9 cellular contexts compared by ENCODE assay signal in the genomic region with DNA sequence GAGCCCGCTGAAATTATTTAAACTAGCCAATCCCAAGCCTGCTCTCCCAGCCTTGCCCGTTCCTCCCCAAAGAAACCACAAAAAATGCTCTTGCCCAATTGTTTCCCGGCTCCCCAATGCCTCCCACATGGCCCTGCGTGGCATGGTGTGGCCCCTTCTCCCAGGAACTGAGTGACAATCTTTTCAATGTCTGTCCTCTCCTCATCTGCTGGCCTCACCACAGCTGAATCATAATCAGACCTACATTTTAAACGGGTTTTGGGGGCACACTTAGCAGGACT.
DNase-seq lines count a peak whose midpoint lies in the region; ATAC-seq and TF ChIP-seq lines count a peak whose summit lies in the region.
"Had no signal": no experiment of that assay in that cellular context is flagged by ENCODE, and none has a peak within 500 bp of the region (broad histone marks: within the 10 kb centered on the region; RNA-seq: fewer than 3 reads in every experiment).

No MANE protein-coding gene starts in this region.

- peaks cover 11% of the 10 kb centered on the region for H3K36me3 Mint-ChIP-seq in osteocyte (ENCODE audit: unreplicated experiment)

- no peaks in the 10 kb centered on the region for H3K27me3 Mint-ChIP-seq in osteocyte (ENCODE audit: unreplicated experiment)

- dilution Hi-C loops in IMR-90 (cut with HindIII; ENCODE audit: low sequenced_read_pairs, unreplicated experiment): no loop called here

- H2AK9ac ChIP-seq in IMR-90 (replicated peaks; ENCODE audit: low read depth, low read length, poor library complexity): peak overlapping the region; percentile 84

- TF ChIP-seq POLR2A in IMR-90 (IDR thresholded peaks at IDR 0.05; ENCODE audit: low read depth, low read length): no peak
- TF ChIP-seq POLR2A in ovary (IDR thresholded peaks at IDR 0.05): no peak

- H3K56ac ChIP-seq in IMR-90 (ENCODE audit: extremely low read depth, insufficient read depth, low read length): no peak overlapping the region; the same call in 1 of the 2 replicates

- TF ChIP-seq EP300 in ovary (IDR thresholded peaks at IDR 0.05): no peak

- peak overlapping the region; percentile 44; the same call in 1 of the 2 replicates for H3K27ac ChIP-seq in BLaER1
- peak overlapping the region; percentile 46 for H3K27ac ChIP-seq in IMR-90 (ENCODE audit: insufficient read depth, low read length)
- H3K27ac ChIP-seq in dorsolateral prefrontal cortex: peak overlapping the region in 56 of 59 donors; percentile 25 to 97 (median 70)
- H3K27ac ChIP-seq in ovary: no peak overlapping the region

- H3K4me3 Mint-ChIP-seq in osteocyte (ENCODE audit: unreplicated experiment): no peak overlapping the region

- H4K5ac ChIP-seq in IMR-90 (ENCODE audit: low read depth, low read length): peak overlapping the region; percentile 32

- H3K27ac Mint-ChIP-seq in osteocyte (ENCODE audit: unreplicated experiment): peak overlapping the region; percentile 95

- ATAC-seq in IMR-90 (ENCODE audit: low read depth) (peak; percentile 29; the same call in 1 of the 2 replicates), HG03432 (IDR thresholded peaks at IDR 0.05; ENCODE audit: unreplicated experiment) (no peak)

- H3K9me3 ChIP-seq in BLaER1 (no peaks in the 10 kb centered on the region), IMR-90 (ENCODE audit: control insufficient read depth, insufficient read depth, low read length) (no peaks in the 10 kb centered on the region), ovary (no peaks in the 10 kb centered on the region)

- H3K36me3 ChIP-seq in BLaER1 (no peaks in the 10 kb centered on the region), IMR-90 (ENCODE audit: control insufficient read depth, insufficient read depth, low read length) (peaks cover 9% of the 10 kb centered on the region), ovary (no peaks in the 10 kb centered on the region)

- H2AK5ac ChIP-seq in IMR-90 (ENCODE audit: low read depth, low read length): peak overlapping the region; percentile 93

- H3K4me3 ChIP-seq in BLaER1: no peak overlapping the region
- H3K4me3 ChIP-seq in IMR-90 (ENCODE audit: insufficient read depth, low read depth, low read length): no peak overlapping the region
- no peak overlapping the region for H3K4me3 ChIP-seq in dorsolateral prefrontal cortex
- no peak overlapping the region for H3K4me3 ChIP-seq in ovary

- peaks cover 11% of the 10 kb centered on the region for H3K4me1 Mint-ChIP-seq in osteocyte (ENCODE audit: unreplicated experiment)

- H3K4me2 ChIP-seq in BLaER1 (peak overlapping the region; percentile 83), IMR-90 (ENCODE audit: low read depth, low read length) (no peak overlapping the region)

- no peak for TF ChIP-seq RAD21 in IMR-90 (IDR thresholded peaks at IDR 0.05; ENCODE audit: low read length)

- H3K9me3 Mint-ChIP-seq in osteocyte (ENCODE audit: unreplicated experiment): no peaks in the 10 kb centered on the region

- H2BK15ac ChIP-seq in IMR-90 (ENCODE audit: low read depth, low read length): peak overlapping the region; percentile 4; the same call in 2 of the 3 replicates

- H3K79me1 ChIP-seq in IMR-90 (ENCODE audit: low read depth in 1 of 2, low read length in 2 of 2): peaks cover 0 to 36% of the 10 kb centered on the region in 2 experiments; a peak in 3 of 4 replicates

- H3K9me1 ChIP-seq in IMR-90 (ENCODE audit: insufficient read depth, low read length): peaks cover 15% of the 10 kb centered on the region

- 33% methylated on average over 2 of the region's 5 CpGs; no CpG with 5 or more reads in 1 of the 2 experiments for WGBS in IMR-90 (ENCODE audit: extremely low coverage in 2 of 2, insufficient read length in 1 of 2), 2 experiments
- WGBS in ovary, 3 donors: 52 to 60% (median 54%) methylated on average over 5 of the region's 5 CpGs

- peak overlapping the region; percentile 88 for H4K91ac ChIP-seq in IMR-90 (ENCODE audit: insufficient read depth, low read depth, low read length)

- H2BK5ac ChIP-seq in IMR-90 (ENCODE audit: low read depth, low read length, poor library complexity, severe bottlenecking): peak overlapping the region; percentile 55

- peak overlapping the region; percentile 79 for H2BK120ac ChIP-seq in IMR-90 (ENCODE audit: low read depth, low read length)

- DNase-seq in IMR-90 (no peak), dorsolateral prefrontal cortex (no peak), osteocyte (ENCODE audit: extremely low spot score, unreplicated experiment) (no peak), ovary (no peak), NCI-H2107 (lab: John Stamatoyannopoulos, UW) (no peak), MV-4-11 (lab: John Stamatoyannopoulos, UW) (no peak)
- DNase-seq: GDM1 had no signal

- CTCF ChIA-PET in IMR-90 (lab: Yijun Ruan, JAX): interaction anchor here (1.3 kb wide), 1 partner anchor 302 kb away, joined by 3 read pairs; no protein-coding TSS in a partner anchor

- H4K20me1 ChIP-seq in BLaER1: no peaks in the 10 kb centered on the region
- no peaks in the 10 kb centered on the region for H4K20me1 ChIP-seq in IMR-90 (ENCODE audit: insufficient read depth, low read length)

- peak overlapping the region; percentile 89; the same call in 1 of the 2 replicates for H3K23ac ChIP-seq in IMR-90 (ENCODE audit: low read depth, low read length)

- POLR2A ChIA-PET in IMR-90 (lab: Charles Lee; ENCODE audit: unreplicated experiment): interaction anchor here (1.6 kb wide), 1 partner anchor 397 kb away, joined by 4 read pairs; no protein-coding TSS in a partner anchor

- 0 out of 2 replicates have a peak overlapping the region, but pooled peaks have one; percentile 0 for H3K9ac ChIP-seq in BLaER1
- peak overlapping the region; percentile 47; the same call in 1 of the 2 replicates for H3K9ac ChIP-seq in IMR-90 (ENCODE audit: low read depth, low read length)

- BruUV-seq in IMR-90 (replicated peaks; lab: Mats Ljungman, UMichigan): no TSS peak

- peak overlapping the region; percentile 91 for H3K4ac ChIP-seq in IMR-90 (ENCODE audit: low read depth, low read length)

- intact Hi-C loops in IMR-90 (cut with micrococcal nuclease) (loop anchor here (1.0 to 10.0 kb wide), 3 partner anchors 104 to 607 kb away; no protein-coding TSS in a partner anchor), dorsolateral prefrontal cortex (cut with DNase I) (loop anchor here (1.0 to 10.0 kb wide), 6 partner anchors 87 to 694 kb away; no protein-coding TSS in a partner anchor), ovary (cut with DNase I) (loop anchor here in 2 of 4 donors (1.0 to 10.0 kb wide), 4 partner anchors 167 to 421 kb away; no protein-coding TSS in a partner anchor)

- peak overlapping the region; percentile 6 for H2AFZ ChIP-seq in IMR-90 (replicated peaks; ENCODE audit: low read length, poor library complexity)

- H3K27me3 ChIP-seq in BLaER1 (no peaks in the 10 kb centered on the region), IMR-90 (ENCODE audit: control insufficient read depth, insufficient read depth, low read length) (no peaks in the 10 kb centered on the region), dorsolateral prefrontal cortex (no peaks in the 10 kb centered on the region), ovary (no peaks in the 10 kb centered on the region)

- H3K14ac ChIP-seq in IMR-90 (replicated peaks; ENCODE audit: low read depth, low read length): peak overlapping the region; percentile 57

- in situ Hi-C loops in IMR-90 (cut with MboI; ENCODE audit: low sequenced_read_pairs): loop anchor here (5.0 to 10.0 kb wide), 2 partner anchors 304 to 387 kb away; no protein-coding TSS in a partner anchor

- TF ChIP-seq CTCF in IMR-90 (conservative IDR thresholded peaks at IDR 0.05; ENCODE audit: low read depth, low read length): no peak
- TF ChIP-seq CTCF in dorsolateral prefrontal cortex (IDR thresholded peaks at IDR 0.05 in 54 of 56, conservative IDR thresholded peaks at IDR 0.05 in 2 of 56; ENCODE audit: low read depth in 1 of 56, partially characterized antibody in 56 of 56): no peak
- TF ChIP-seq CTCF in osteocyte (IDR thresholded peaks at IDR 0.05): no peak
- TF ChIP-seq CTCF in ovary (IDR thresholded peaks at IDR 0.05): no peak

- peaks cover 54% of the 10 kb centered on the region for H3K4me1 ChIP-seq in BLaER1
- peaks cover 21% of the 10 kb centered on the region for H3K4me1 ChIP-seq in IMR-90 (ENCODE audit: control insufficient read depth, insufficient read depth, low read length)
- H3K4me1 ChIP-seq in ovary (ENCODE audit: insufficient read depth): peaks cover 3% of the 10 kb centered on the region

- H3K18ac ChIP-seq in IMR-90 (ENCODE audit: low read depth, low read length): peak overlapping the region; percentile 41; the same call in 1 of the 2 replicates

- peak overlapping the region; percentile 80 for H2BK20ac ChIP-seq in IMR-90 (ENCODE audit: low read depth, low read length)

- peak overlapping the region; percentile 55 to 85 for H4K8ac ChIP-seq in IMR-90 (ENCODE audit: low read depth in 2 of 2, low read length in 2 of 2)

TF ChIP-seq in IMR-90, 13 proteins besides CTCF, POLR2A, EP300 and RAD21 (continues in another document):
- TF ChIP-seq RCOR1 (IDR thresholded peaks at IDR 0.05; ENCODE audit: insufficient replicate concordance, low read length) (no peak), ELK1 (IDR thresholded peaks at IDR 0.05; ENCODE audit: borderline replicate concordance, low read depth, low read length) (no peak), MXI1 (IDR thresholded peaks at IDR 0.05; ENCODE audit: borderline replicate concordance, low read depth, low read length) (no peak), SMC3 (IDR thresholded peaks at IDR 0.05; ENCODE audit: low read depth, low read length) (no peak), MAFK (IDR thresholded peaks at IDR 0.05; ENCODE audit: low read depth, low read length) (no peak), NFE2L2 (IDR thresholded peaks at IDR 0.05; ENCODE audit: low read depth, low read length) (no peak), BHLHE40 (IDR thresholded peaks at IDR 0.05; ENCODE audit: low read depth, low read length) (no peak), RFX5 (IDR thresholded peaks at IDR 0.05; ENCODE audit: low read depth, low read length) (no peak)
- TF ChIP-seq, protein P1, sequence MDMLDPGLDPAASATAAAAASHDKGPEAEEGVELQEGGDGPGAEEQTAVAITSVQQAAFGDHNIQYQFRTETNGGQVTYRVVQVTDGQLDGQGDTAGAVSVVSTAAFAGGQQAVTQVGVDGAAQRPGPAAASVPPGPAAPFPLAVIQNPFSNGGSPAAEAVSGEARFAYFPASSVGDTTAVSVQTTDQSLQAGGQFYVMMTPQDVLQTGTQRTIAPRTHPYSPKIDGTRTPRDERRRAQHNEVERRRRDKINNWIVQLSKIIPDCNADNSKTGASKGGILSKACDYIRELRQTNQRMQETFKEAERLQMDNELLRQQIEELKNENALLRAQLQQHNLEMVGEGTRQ (IDR thresholded peaks at IDR 0.05; ENCODE audit: low read depth, low read length): no peak

Comparison
In these comparisons a context has a peak if more than half of its experiments do, and no peak if none do; other contexts are left out.
1. H3K27ac ChIP-seq: peak in BLaER1 (single experiment), IMR-90 (single experiment) and dorsolateral prefrontal cortex (56 of 59); none in ovary (0 of 2).